21 cellular contexts compared by ENCODE assay signal in the genomic region with DNA sequence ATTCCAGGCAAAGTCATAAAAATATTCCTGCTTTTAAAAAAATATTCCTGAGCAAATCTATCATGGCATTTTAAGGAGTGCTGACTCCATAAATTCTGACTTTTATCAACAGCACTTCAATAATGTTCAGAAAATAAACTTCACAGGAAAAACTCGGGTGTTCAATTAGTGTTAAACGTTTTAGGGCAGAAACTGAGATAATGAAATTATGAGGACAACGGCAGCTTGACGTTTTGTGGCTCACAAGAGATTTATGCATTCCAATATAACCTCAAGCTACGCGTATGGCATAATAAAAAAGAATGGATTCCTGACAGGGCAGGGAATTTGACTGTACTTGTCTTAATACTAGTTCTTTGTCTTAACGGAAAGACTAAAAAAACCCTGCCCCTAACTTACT.
"Had no signal": no experiment of that assay in that cellular context is flagged by ENCODE, and none has a peak within 500 bp of the region (broad histone marks: within the 10 kb centered on the region; RNA-seq: fewer than 3 reads in every experiment).

No MANE protein-coding gene starts in this region.

- H3K27ac ChIP-seq: brain microvascular endothelial cell, PC-9 had no signal

- H3K9me3 ChIP-seq: MG63 had no signal

- H3K4me3 ChIP-seq: MG63, PC-9 had no signal

- DNase-seq: activated CD4-positive, alpha-beta memory T cell treated with anti-CD3 and anti-CD28 coated beads, Interleukin-2, amount 10 ng/mL, durations not matched to agents 7 days and 5 days; activated CD4-positive, alpha-beta T cell treated with anti-CD3 and anti-CD28 coated beads, Interleukin-2, amount 50 U/mL, for 1 hour; activated CD4-positive, CD25-positive, alpha-beta regulatory T cell; activated gamma-delta T cell; activated naive CD4-positive, alpha-beta T cell treated with anti-CD3 and anti-CD28 coated beads for 36 hours; activated T-cell treated with anti-CD3 and anti-CD28 coated beads for 4 hours; activated T-cell treated with anti-CD3 and anti-CD28 coated beads, Interleukin-2, amount 50 U/mL, for 48 hours; brain microvascular endothelial cell; KG1; MG63; MV-4-11; NCI-H1105; NCI-H1436; NCI-H187; NCI-H2081; NCI-H510A treated with DMSO at 0.1 percent for 48 hours; PC-9; SHP77 treated with DMSO at 0.1 percent for 48 hours; T-cell; T-helper 2 cell; T1000 had no signal

- H3K27me3 ChIP-seq: brain microvascular endothelial cell had no signal

- H3K4me2 ChIP-seq: PC-9 had no signal

- H2AFZ ChIP-seq: PC-9 had no signal

- H3K36me3 ChIP-seq: brain microvascular endothelial cell, MG63 had no signal
